16 cellular contexts compared by ENCODE assay signal in the genomic region with DNA sequence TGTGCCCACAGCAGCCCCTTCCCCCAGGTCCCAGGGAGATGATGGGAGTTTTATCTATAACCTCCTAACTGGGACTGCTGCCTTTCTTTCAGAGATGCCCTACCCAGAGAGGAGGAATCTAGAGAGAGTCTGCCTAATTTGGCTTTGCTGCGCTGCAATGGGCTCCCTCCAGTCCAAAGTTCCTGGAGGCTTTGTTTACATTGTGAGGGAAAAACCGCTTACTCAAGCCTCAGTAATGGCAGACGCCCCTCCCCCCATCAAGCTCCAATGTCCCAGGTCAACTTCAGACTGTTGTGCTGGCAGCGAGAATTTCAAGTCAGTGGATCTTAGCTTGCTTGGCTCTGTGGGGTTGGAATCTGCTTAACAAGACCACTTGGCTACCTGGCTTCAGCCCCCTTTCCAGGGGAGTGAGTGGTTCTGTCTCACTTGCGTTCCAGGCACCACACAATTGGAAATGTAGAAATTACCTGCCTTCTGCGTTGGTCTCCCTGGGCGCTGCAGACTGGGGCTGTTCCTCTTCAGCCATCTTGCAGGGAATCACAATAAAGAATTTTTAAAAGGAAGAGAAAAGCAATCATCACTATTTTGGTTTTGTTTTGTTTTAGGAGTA.
DNase-seq lines count a peak whose midpoint lies in the region; ATAC-seq and TF ChIP-seq lines count a peak whose summit lies in the region.
"Had no signal": no experiment of that assay in that cellular context is flagged by ENCODE, and none has a peak within 500 bp of the region (broad histone marks: within the 10 kb centered on the region; RNA-seq: fewer than 3 reads in every experiment).

No MANE protein-coding gene starts in this region.

- no peaks in the 10 kb centered on the region for H3K27me3 Mint-ChIP-seq in immature natural killer cell (ENCODE audit: low read depth in 3 of 3)
- H3K27me3 Mint-ChIP-seq: activated CD4-positive, alpha-beta T cell treated with anti-CD3 and anti-CD28 coated beads, Interleukin-2, amount 10 ng/mL, durations not matched to agents 7 days and 5 days had no signal

- peaks cover 0 to 13% (median 0%) of the 10 kb centered on the region in 3 donors for H3K36me3 Mint-ChIP-seq in immature natural killer cell

- H3K4me3 ChIP-seq in astrocyte of the spinal cord (ENCODE audit: low read depth, low read length) = no peak overlapping the region
- H3K4me3 ChIP-seq: left ventricle myocardium inferior, testis had no signal

- no peak for TF ChIP-seq CTCF in astrocyte of the spinal cord (IDR thresholded peaks at IDR 0.05; ENCODE audit: low read depth, low read length)

- DNase-seq in A172 (ENCODE audit: low spot score) (peak; percentile 8), HT1080 (ENCODE audit: low read depth) (peak; percentile 11), astrocyte of the spinal cord (ENCODE audit: low read depth, low spot score) (peak; percentile 6), iPS-NIHi7 (ENCODE audit: extremely low spot score) (peak; percentile 25), immature natural killer cell (no peak)
- DNase-seq in stimulated activated CD4-positive, alpha-beta T cell treated with anti-CD3 and anti-CD28 coated beads, Interleukin-1b, Interleukin-23, amount 100 ng/mL, for 48 hours = no peak
- DNase-seq: activated CD4-positive, alpha-beta T cell treated with anti-CD3 and anti-CD28 coated beads, Interleukin-2, amount 10 ng/mL, durations not matched to agents 7 days and 5 days; activated T-cell treated with anti-CD3 and anti-CD28 coated beads, Interleukin-2, amount 50 U/mL, for 72 hours; aorta; left ventricle myocardium inferior; NCI-H187; NCI-H82; nucleus accumbens; testis had no signal

- in situ Hi-C loops in astrocyte of the spinal cord (cut with HindIII; ENCODE audit: low sequenced_read_pairs) = no loop called here

- no peaks in the 10 kb centered on the region for H3K4me1 Mint-ChIP-seq in immature natural killer cell
- H3K4me1 Mint-ChIP-seq: activated CD4-positive, alpha-beta T cell treated with anti-CD3 and anti-CD28 coated beads, Interleukin-2, amount 10 ng/mL, durations not matched to agents 7 days and 5 days had no signal

- no peak overlapping the region for H3K27ac Mint-ChIP-seq in immature natural killer cell
- H3K27ac Mint-ChIP-seq: activated CD4-positive, alpha-beta T cell treated with anti-CD3 and anti-CD28 coated beads, Interleukin-2, amount 10 ng/mL, durations not matched to agents 7 days and 5 days; activated T-cell treated with anti-CD3 and anti-CD28 coated beads, Interleukin-2, amount 50 U/mL, for 72 hours had no signal

- H3K9me3 Mint-ChIP-seq in immature natural killer cell = peaks cover 15 to 60% (median 29%) of the 10 kb centered on the region in 6 donors

- H3K4me3 Mint-ChIP-seq in immature natural killer cell = no peak overlapping the region
- H3K4me3 Mint-ChIP-seq: activated CD4-positive, alpha-beta T cell treated with anti-CD3 and anti-CD28 coated beads, Interleukin-2, amount 10 ng/mL, durations not matched to agents 7 days and 5 days; activated T-cell treated with anti-CD3 and anti-CD28 coated beads, Interleukin-2, amount 50 U/mL, for 72 hours had no signal

- ATAC-seq in GM21576 (IDR thresholded peaks at IDR 0.05; ENCODE audit: unreplicated experiment) (no peak), GM19395 (IDR thresholded peaks at IDR 0.05; ENCODE audit: unreplicated experiment) (no peak)
- ATAC-seq: activated T-cell treated with anti-CD3 and anti-CD28 coated beads, Interleukin-2, amount 50 U/mL, for 72 hours had no signal

Comparison
In these comparisons a context has a peak if more than half of its experiments do, and no peak if none do; other contexts are left out.
1. DNase-seq: peak in A172 (single experiment), HT1080 (single experiment), astrocyte of the spinal cord (single experiment) and iPS-NIHi7 (single experiment); none in immature natural killer cell (0 of 3) and stimulated activated CD4-positive, alpha-beta T cell treated with anti-CD3 and anti-CD28 coated beads, Interleukin-1b, Interleukin-23, amount 100 ng/mL, for 48 hours (single experiment).